Comparison of ENCODE assay signal across 1 cellular context in genomic region chr2:127392133-127392827, GRCh38.
TF ChIP-seq lines count a peak whose summit lies in the region.

No MANE protein-coding gene starts in this region.

TF ChIP-seq in IMR-90, 13 proteins besides CTCF, POLR2A, EP300 and RAD21:
- TF ChIP-seq RCOR1 (IDR thresholded peaks at IDR 0.05; ENCODE audit: insufficient replicate concordance, low read length) (no peak), MAFK (IDR thresholded peaks at IDR 0.05; ENCODE audit: low read depth, low read length) (0 out of 2 replicates have a peak, but pooled peaks have one; percentile 15)
